ENCODE assay signal across 9 cellular contexts in the genomic region with DNA sequence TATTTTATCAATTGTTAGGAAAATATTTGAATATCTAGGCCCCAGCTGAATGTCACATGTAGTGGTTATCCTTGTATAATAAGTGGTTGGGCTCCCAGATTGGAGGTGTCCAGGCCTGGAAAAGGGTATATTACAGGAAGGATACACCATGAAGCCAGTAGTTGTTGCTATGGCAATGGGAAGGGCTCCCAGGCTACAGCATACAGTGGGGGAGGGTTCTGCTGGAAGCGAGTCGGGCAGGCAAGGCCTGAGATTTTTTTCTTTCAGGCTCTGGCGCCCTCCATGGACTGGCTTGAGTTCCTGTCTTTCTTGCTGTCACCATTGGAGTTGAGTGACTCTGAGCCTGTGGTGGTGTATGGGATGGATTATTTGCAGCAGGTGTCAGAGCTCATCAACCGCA. TPM values are rescaled to one million over a fixed set of nuclear protein-coding genes. Genes with fewer than 3 reads are reported as not detected.
A peak's percentile ranks its signal among the peaks of the same experiment; 100 is the strongest.
DNase-seq lines count a peak whose midpoint lies in the region; ATAC-seq and TF ChIP-seq lines count a peak whose summit lies in the region.
"Had no signal": no experiment of that assay in that cellular context is flagged by ENCODE, and none has a peak within 500 bp of the region (broad histone marks: within the 10 kb centered on the region; RNA-seq: fewer than 3 reads in every experiment).

No MANE protein-coding gene starts in this region.

- H3K9me3 ChIP-seq in Panc1 (ENCODE audit: control insufficient read depth, insufficient read depth, low read depth, low read length), result no peaks in the 10 kb centered on the region
- no peaks in the 10 kb centered on the region for H3K9me3 ChIP-seq in lung (ENCODE audit: control insufficient read depth in 2 of 2, insufficient read depth in 1 of 2, low read length in 1 of 2)
- no peaks in the 10 kb centered on the region for H3K9me3 ChIP-seq in suprapubic skin

- peak; percentile 85 for DNase-seq in EH (ENCODE audit: low read depth)
- peak; percentile 66 for DNase-seq in LHCN-M2 (ENCODE audit: low read depth)
- no peak for DNase-seq in Panc1 (ENCODE audit: low read depth, low spot score)
- DNase-seq in choroid plexus epithelial cell (ENCODE audit: low read depth), result peak; percentile 88
- DNase-seq in lung (ENCODE audit: low spot score), result no peak
- no peak for DNase-seq in posterior vena cava (ENCODE audit: low spot score)
- no peak for DNase-seq in suprapubic skin (ENCODE audit: low spot score in 2 of 2)

- TF ChIP-seq CTCF in Panc1 (IDR thresholded peaks at IDR 0.05) (peak; percentile 81; the same call in 1 of the 2 replicates), choroid plexus epithelial cell (conservative IDR thresholded peaks at IDR 0.05; ENCODE audit: low read depth, low read length) (peak; percentile 72), lung (IDR thresholded peaks at IDR 0.05; ENCODE audit: control extremely low read depth, extremely low read depth) (no peak), suprapubic skin (IDR thresholded peaks at IDR 0.05) (no peak)

- H3K36me3 ChIP-seq in Panc1 (ENCODE audit: control insufficient read depth, insufficient read depth, low read length), result no peaks in the 10 kb centered on the region
- no peaks in the 10 kb centered on the region for H3K36me3 ChIP-seq in lung (ENCODE audit: control insufficient read depth in 2 of 2, insufficient read depth in 2 of 2, low read length in 2 of 2)
- no peaks in the 10 kb centered on the region for H3K36me3 ChIP-seq in suprapubic skin

- H3K27ac ChIP-seq in Panc1 (ENCODE audit: low read length) (no peak overlapping the region), lung (ENCODE audit: low read depth in 1 of 2, low read length in 1 of 2) (no peak overlapping the region), suprapubic skin (no peak overlapping the region)

- POLR2A ChIA-PET in Panc1 (lab: Charles Lee), result no interaction called here

- no peak for TF ChIP-seq EP300 in suprapubic skin (IDR thresholded peaks at IDR 0.05)

- in situ Hi-C loops in Panc1 (cut with HindIII; ENCODE audit: low pct_unique_long_range_greater_than_20kb, low sequenced_read_pairs), result no loop called here

- no peak for TF ChIP-seq POLR2A in suprapubic skin (IDR thresholded peaks at IDR 0.05)

- no peaks in the 10 kb centered on the region for H3K27me3 ChIP-seq in Panc1 (ENCODE audit: control insufficient read depth, insufficient read depth, low read length)
- no peaks in the 10 kb centered on the region for H3K27me3 ChIP-seq in lung (ENCODE audit: control insufficient read depth, insufficient read depth)
- H3K27me3 ChIP-seq in suprapubic skin, result peaks cover 14% of the 10 kb centered on the region

- CTCF ChIA-PET in Panc1 (lab: Charles Lee), result interaction anchor here (0.7 to 1.2 kb wide), 2 partner anchors 57 to 388 kb away, joined by 3 to 7 read pairs; no protein-coding TSS in a partner anchor

- intact Hi-C loops in Panc1 (cut with micrococcal nuclease; ENCODE audit: unreplicated experiment) (loop anchor here (5.0 to 10.0 kb wide), 2 partner anchors 140 to 387 kb away; no protein-coding TSS in a partner anchor), posterior vena cava (cut with DNase I) (no loop called here)

- H3K4me1 ChIP-seq in Panc1 (ENCODE audit: control insufficient read depth, insufficient read depth, low read length) (no peaks in the 10 kb centered on the region), lung (ENCODE audit: control insufficient read depth in 2 of 2, insufficient read depth in 2 of 2, low read length in 2 of 2) (no peaks in the 10 kb centered on the region), suprapubic skin (no peaks in the 10 kb centered on the region)

- peak; percentile 88 for ATAC-seq in Panc1
- ATAC-seq in lung (ENCODE audit: insufficient read depth, low FRiP score), result peak; percentile 48
- no peak for ATAC-seq in GM19463 (IDR thresholded peaks at IDR 0.05; ENCODE audit: unreplicated experiment)

- WGBS in lung, 2 donors, result 31 to 33% methylated on average over 4 of the region's 4 CpGs
- 25% methylated on average over 4 of the region's 4 CpGs for WGBS in suprapubic skin

- H3K4me3 ChIP-seq in Panc1 (ENCODE audit: low read depth in 2 of 2, low read length in 2 of 2) (no peak overlapping the region), choroid plexus epithelial cell (ENCODE audit: low read depth, low read length) (no peak overlapping the region), lung (no peak overlapping the region), suprapubic skin (no peak overlapping the region)

- no TSS peak for BruUV-seq in Panc1 (replicated peaks; lab: Mats Ljungman, UMichigan)

RNA-seq across cellular contexts. Expression of a gene that starts 8.9 kb away (rescaled TPM):
- total RNA-seq in LHCN-M2 (2014; rRNA removed) (not detected in 2 replicates), Panc1 (2021; ENCODE audit: unreplicated experiment) (not detected), lung (under 1 TPM in 1 of 2 donors, not detected in 1; 0.15 TPM), posterior vena cava (not detected), suprapubic skin (not detected)
- not detected for polyA plus RNA-seq in LHCN-M2 (2012)
- not detected for polyA plus RNA-seq in Panc1 (2012; ENCODE audit: insufficient read length)
- not detected for polyA plus RNA-seq in lung
- total RNA-seq: skeletal muscle tissue had no signal

RNA-seq across cellular contexts. Expression of a gene that starts 14.3 kb away (rescaled TPM):
- total RNA-seq in LHCN-M2 (2014; rRNA removed), result 623 and 688 TPM in 2 replicates
- polyA plus RNA-seq in LHCN-M2 (2012), result 515 TPM
- 536 TPM for total RNA-seq in Panc1 (2021; ENCODE audit: unreplicated experiment)
- 669 TPM for polyA plus RNA-seq in Panc1 (2012; ENCODE audit: insufficient read length)
- 100 to 1,000 TPM; 119 to 214 TPM for total RNA-seq in lung
- 100 to 1,000 TPM in 1 of 2 donors, 10 to 100 TPM in 1; 78.7 to 222 TPM for polyA plus RNA-seq in lung
- 100 to 1,000 TPM; 128 to 163 TPM for total RNA-seq in posterior vena cava
- 100 to 1,000 TPM; 118 to 221 (median 197) TPM for total RNA-seq in suprapubic skin

RNA-seq across cellular contexts. Expression of a gene that starts 23.3 kb away (rescaled TPM):
- 0.69 TPM in 1 of 2 replicates, not detected in the other for total RNA-seq in LHCN-M2 (2014; rRNA removed)
- polyA plus RNA-seq in LHCN-M2 (2012), result 1.3 TPM
- 5.7 TPM for total RNA-seq in Panc1 (2021; ENCODE audit: unreplicated experiment)
- 4.3 TPM for polyA plus RNA-seq in Panc1 (2012; ENCODE audit: insufficient read length)
- under 1 TPM; 0.23 to 0.58 TPM for total RNA-seq in lung
- under 1 TPM; 0.03 to 0.12 TPM for polyA plus RNA-seq in lung
- under 1 TPM in 1 of 2 donors, not detected in 1; 0.24 TPM for total RNA-seq in posterior vena cava
- not detected for total RNA-seq in suprapubic skin
- total RNA-seq: skeletal muscle tissue had no signal

RNA-seq across cellular contexts. Expression of a gene that starts 29.7 kb away (rescaled TPM):
- total RNA-seq in LHCN-M2 (2014; rRNA removed) (302 and 321 TPM in 2 replicates), Panc1 (2021; ENCODE audit: unreplicated experiment) (798 TPM), lung (100 to 1,000 TPM; 211 to 419 TPM), posterior vena cava (100 to 1,000 TPM; 273 to 325 TPM), suprapubic skin (100 to 1,000 TPM; 382 to 463 (median 418) TPM)
- 221 TPM for polyA plus RNA-seq in LHCN-M2 (2012)
- 816 TPM for polyA plus RNA-seq in Panc1 (2012; ENCODE audit: insufficient read length)
- 100 to 1,000 TPM; 201 to 241 TPM for polyA plus RNA-seq in lung

RNA-seq across cellular contexts. Expression of a gene that starts 35.2 kb away (rescaled TPM):
- total RNA-seq in LHCN-M2 (2014; rRNA removed) (2.9 and 5.2 TPM in 2 replicates), Panc1 (2021; ENCODE audit: unreplicated experiment) (10.7 TPM), lung (1 to 10 TPM; 2.3 to 4.6 TPM), posterior vena cava (1 to 10 TPM; 1.3 to 2.5 TPM), suprapubic skin (10 to 100 TPM in 2 of 4 donors, 1 to 10 TPM in 2; 4.3 to 11.8 (median 10.0) TPM)
- 3.9 TPM for polyA plus RNA-seq in LHCN-M2 (2012)
- 10.8 TPM for polyA plus RNA-seq in Panc1 (2012; ENCODE audit: insufficient read length)
- polyA plus RNA-seq in lung, result 10 to 100 TPM in 1 of 2 donors, 1 to 10 TPM in 1; 5.2 to 12.2 TPM

Comparison
In these comparisons a context has a peak if more than half of its experiments do, and no peak if none do; other contexts are left out.
1. DNase-seq: peak in EH (single experiment), LHCN-M2 (single experiment) and choroid plexus epithelial cell (single experiment); none in Panc1 (single experiment), lung (single experiment), posterior vena cava (single experiment) and suprapubic skin (0 of 2).
2. CTCF ChIP-seq: peak in Panc1 (single experiment) and choroid plexus epithelial cell (single experiment); none in lung (single experiment) and suprapubic skin (0 of 2).